In the genomic region with DNA sequence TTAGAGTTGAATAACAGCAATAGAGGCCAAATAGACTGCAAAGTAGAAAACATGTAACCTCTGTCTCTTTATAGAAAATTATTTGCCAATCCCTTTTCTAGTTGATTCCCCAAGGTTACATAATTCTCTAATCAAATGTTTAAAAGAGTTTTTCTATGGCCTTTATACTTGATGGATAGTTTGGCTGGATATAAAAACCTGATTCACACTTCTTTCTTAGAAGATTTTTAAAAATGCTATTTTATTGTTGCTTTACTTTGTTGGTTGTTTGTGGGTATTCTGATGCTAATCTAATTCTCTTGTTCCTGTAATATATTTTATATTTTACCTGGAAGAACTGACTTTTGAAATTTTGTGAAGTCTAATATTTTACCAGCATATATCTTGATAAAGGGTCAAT, we compare ENCODE assay signal across 27 cellular contexts.
"Had no signal": no experiment of that assay in that cellular context is flagged by ENCODE, and none has a peak within 500 bp of the region (broad histone marks: within the 10 kb centered on the region; RNA-seq: fewer than 3 reads in every experiment).

No MANE protein-coding gene starts in this region.

- H3K4me1 ChIP-seq: stomach, suprapubic skin, thyroid gland, tibial artery, tibial nerve, transverse colon, upper lobe of left lung, upper lobe of right lung, uterus, vagina had no signal

- ATAC-seq: stimulated activated effector memory CD8-positive, alpha-beta T cell treated with anti-CD3 and anti-CD28 coated beads, Interleukin-12 subunit alpha, Interleukin-12 subunit beta, amount 100 ng/mL, for 72 hours; stimulated activated memory B cell treated with anti-CD40 and anti-IgM and Interleukin-4, amounts not matched to agents 10 μg/mL and 1 μg/mL and 100 μg/mL, for 72 hours; stimulated activated naive B cell treated with anti-CD40 and anti-IgM and Interleukin-4, amounts not matched to agents 10 μg/mL and 1 μg/mL and 100 μg/mL, for 72 hours; stimulated activated naive CD8-positive, alpha-beta T cell treated with anti-CD3 and anti-CD28 coated beads, Interleukin-15, amount 100 ng/mL, for 72 hours; stimulated activated naive CD8-positive, alpha-beta T cell treated with anti-CD3 and anti-CD28 coated beads, Interleukin-15, Interleukin-2, amounts not matched to agents 100 U/mL and 50 U/mL, for 24 hours; upper lobe of right lung had no signal

- H3K27ac ChIP-seq: stomach, suprapubic skin, testis, thoracic aorta, thyroid gland, tibial artery, tibial nerve, transverse colon, upper lobe of left lung, upper lobe of right lung, uterus, vagina had no signal

- H3K36me3 ChIP-seq: stomach, suprapubic skin, thoracic aorta, thyroid gland, tibial artery, tibial nerve, transverse colon, upper lobe of left lung, upper lobe of right lung, uterus, vagina had no signal

- DNase-seq: stimulated activated CD4-positive, alpha-beta T cell treated with anti-CD3 and anti-CD28 coated beads, Interleukin-2, amount 100 ng/mL, for 48 hours; stimulated activated CD4-positive, alpha-beta T cell treated with anti-CD3 and anti-CD28 coated beads, Interleukin-4, amount 100 ng/mL, for 1 hour; stimulated activated CD4-positive, alpha-beta T cell treated with anti-CD3 and anti-CD28 coated beads, Interleukin-4, amount 100 ng/mL, for 24 hours; stimulated activated CD4-positive, alpha-beta T cell treated with anti-CD3 and anti-CD28 coated beads, Interleukin-4, amount 100 ng/mL, for 4 hours; stimulated activated CD8-positive, alpha-beta memory T cell treated with anti-CD3 and anti-CD28 coated beads, Interleukin-4, amount 100 ng/mL, for 48 hours; stimulated activated naive B cell treated with anti-CD40 and anti-IgM and Interleukin-4, amounts not matched to agents 10 μg/mL and 1 μg/mL and 100 μg/mL, for 72 hours; stimulated activated naive CD4-positive, alpha-beta T cell; stimulated activated naive CD4-positive, alpha-beta T cell treated with Interleukin-2 at 50 U/mL for 16 hours; stimulated activated naive CD8-positive, alpha-beta T cell treated with anti-CD3 and anti-CD28 coated beads, Interleukin-15, amount 100 ng/mL, for 72 hours; stimulated activated naive CD8-positive, alpha-beta T cell treated with anti-CD3 and anti-CD28 coated beads, Interleukin-15, Interleukin-2, amounts not matched to agents 100 U/mL and 50 U/mL, for 24 hours; stomach; substantia nigra; testis; thyroid gland; tibial artery; transverse colon; trophoblast cell; upper lobe of left lung; upper lobe of right lung; uterus had no signal

- H3K27me3 ChIP-seq: stomach, suprapubic skin, testis, thyroid gland, tibial artery, tibial nerve, transverse colon, upper lobe of left lung, upper lobe of right lung, uterus, vagina had no signal

- H3K9me3 ChIP-seq: suprapubic skin, testis, uterus, vagina had no signal

- H3K4me3 ChIP-seq: stomach, suprapubic skin, testis, thoracic aorta, thyroid gland, tibial artery, tibial nerve, transverse colon, upper lobe of left lung, upper lobe of right lung, uterus, vagina had no signal

- FAIRE-seq: urothelium cell line had no signal
